In the genomic region with DNA sequence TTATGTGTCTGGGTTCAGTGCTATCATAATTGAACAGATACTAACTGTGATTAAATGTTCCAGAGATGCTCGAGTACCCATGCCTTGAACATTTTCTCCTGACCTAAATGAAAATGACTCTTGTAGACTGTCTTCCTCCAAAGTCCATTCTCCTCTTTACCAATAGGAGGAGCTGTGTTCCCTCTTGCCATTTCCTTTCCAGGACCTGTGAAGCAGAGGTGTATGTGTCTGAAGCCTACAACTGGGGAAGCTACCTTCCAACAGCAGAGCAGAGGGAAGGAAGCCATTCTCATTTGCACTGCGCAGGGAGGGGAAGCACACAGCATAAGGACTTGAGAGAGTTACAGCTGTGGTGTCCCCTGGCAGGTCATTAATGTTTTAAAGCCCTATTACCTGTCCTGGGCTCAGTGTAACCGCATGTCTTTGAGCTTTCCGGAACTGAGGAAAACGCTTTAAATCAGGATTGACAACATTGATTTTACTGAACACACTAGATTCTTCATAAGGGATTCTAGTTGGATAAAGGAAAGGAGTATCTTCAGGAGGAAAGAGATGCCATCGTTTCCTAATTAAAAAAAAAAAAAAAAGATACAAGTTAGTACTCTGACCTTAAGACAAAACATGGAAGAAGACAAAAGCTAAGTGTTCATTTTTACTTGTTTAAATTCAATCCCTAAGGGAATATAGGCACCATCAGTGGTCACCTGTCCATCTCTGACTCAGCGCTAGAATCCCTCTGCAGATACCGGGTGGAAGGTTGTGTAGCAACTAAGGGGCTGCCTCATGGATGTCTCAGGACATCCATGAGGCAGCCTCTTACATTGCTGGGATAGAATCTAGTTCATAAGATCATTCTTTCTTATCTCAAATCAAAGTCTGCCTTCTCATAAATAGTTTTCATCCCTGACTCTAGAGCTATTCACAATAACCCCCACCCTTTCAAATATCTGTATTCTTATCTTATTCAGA, we compare ENCODE assay signal across 8 cellular contexts. TPM values are rescaled to one million over a fixed set of nuclear protein-coding genes. Genes with fewer than 3 reads are reported as not detected.
A peak's percentile ranks its signal among the peaks of the same experiment; 100 is the strongest.
DNase-seq lines count a peak whose midpoint lies in the region; ATAC-seq and TF ChIP-seq lines count a peak whose summit lies in the region.

No MANE protein-coding gene starts in this region.

- ATAC-seq in activated naive CD4-positive, alpha-beta T cell treated with anti-CD3 and anti-CD28 coated beads, Interleukin-2, amount 50 U/mL, for 72 hours: peak; percentile 70 to 79

- H3K9me3 Mint-ChIP-seq in activated naive CD4-positive, alpha-beta T cell treated with anti-CD3 and anti-CD28 coated beads, Interleukin-2, amount 50 U/mL, for 72 hours: no peaks in the 10 kb centered on the region
- no peaks in the 10 kb centered on the region for H3K9me3 Mint-ChIP-seq in MCF 10A (ENCODE audit: unreplicated experiment)

- no peaks in the 10 kb centered on the region for H3K36me3 Mint-ChIP-seq in activated naive CD4-positive, alpha-beta T cell treated with anti-CD3 and anti-CD28 coated beads, Interleukin-2, amount 50 U/mL, for 72 hours
- peaks cover 36% of the 10 kb centered on the region for H3K36me3 Mint-ChIP-seq in MCF 10A (ENCODE audit: insufficient read depth, unreplicated experiment)

- intact Hi-C loops in MCF 10A (cut with micrococcal nuclease): loop anchor here (1.0 to 2.0 kb wide), 3 partner anchors 40 to 273 kb away; a partner anchor contains a TSS

- H3K27me3 Mint-ChIP-seq in MCF 10A (ENCODE audit: insufficient read depth, unreplicated experiment): no peaks in the 10 kb centered on the region

- POLR2A ChIA-PET in MCF 10A (lab: Yijun Ruan, JAX): interaction anchor here (0.6 to 1.5 kb wide), 9 partner anchors 10 to 447 kb away, joined by 3 to 8 read pairs (median 3); a partner anchor contains a TSS

- peak; percentile 64 for TF ChIP-seq CTCF in MCF 10A (IDR thresholded peaks at IDR 0.05; ENCODE audit: unreplicated experiment)

- no TSS peak for BruUV-seq in MCF 10A (replicated peaks; lab: Mats Ljungman, UMichigan)

- no peak overlapping the region for H3K4me3 Mint-ChIP-seq in MCF 10A (ENCODE audit: unreplicated experiment)

- no peaks in the 10 kb centered on the region for H3K4me1 Mint-ChIP-seq in MCF 10A (ENCODE audit: insufficient read depth, unreplicated experiment)

- DNase-seq in activated naive CD4-positive, alpha-beta T cell treated with anti-CD3 and anti-CD28 coated beads, Interleukin-2, amount 50 U/mL, for 72 hours (ENCODE audit: low spot score in 2 of 2): peak in 1 of 2 donors; percentile 23
- DNase-seq in activated naive CD4-positive, alpha-beta T cell treated with anti-CD3 and anti-CD28 coated beads, Interleukin-2, amount 50 U/mL, for 16 hours: no peak
- peak; percentile 62 for DNase-seq in HT1080 (ENCODE audit: low read depth)
- DNase-seq in MCF 10A (ENCODE audit: unreplicated experiment): peak; percentile 74
- DNase-seq in medulla oblongata (ENCODE audit: extremely low spot score): peak; percentile 39
- DNase-seq in retina: no peak
- DNase-seq in kidney glomerular epithelial cell (lab: John Stamatoyannopoulos, UW): no peak
- no peak for DNase-seq in NCI-H187 (lab: John Stamatoyannopoulos, UW)

- no peak overlapping the region for H3K27ac Mint-ChIP-seq in activated naive CD4-positive, alpha-beta T cell treated with anti-CD3 and anti-CD28 coated beads, Interleukin-2, amount 50 U/mL, for 72 hours
- no peak overlapping the region for H3K27ac Mint-ChIP-seq in MCF 10A (ENCODE audit: low read depth, unreplicated experiment)

- CTCF ChIA-PET in MCF 10A (lab: Yijun Ruan, JAX): interaction anchor here (0.5 to 1.4 kb wide), 26 partner anchors 10 to 308 kb away, joined by 3 to 12 read pairs (median 4); a partner anchor contains a TSS

RNA-seq across cellular contexts. Expression of a gene that starts 38.5 kb away (rescaled TPM):
- total RNA-seq in activated naive CD4-positive, alpha-beta T cell treated with anti-CD3 and anti-CD28 coated beads, Interleukin-2, amount 50 U/mL, for 72 hours: 1 to 10 TPM; 5.3 to 6.6 TPM
- total RNA-seq in HT1080 (2014; rRNA removed; shearing (Covaris generic)): 16.4 and 18.1 TPM in 2 replicates
- polyA plus RNA-seq in HT1080 (2015; cell fraction: cytosol; rRNA removed): 11.9 and 13.7 TPM in 2 replicates
- 36.0 and 38.0 TPM in 2 replicates for polyA plus RNA-seq in HT1080 (2015; cell fraction: nucleus; rRNA removed)
- total RNA-seq in MCF 10A (2022): 11.3 and 15.2 TPM in 2 replicates

RNA-seq across cellular contexts. Expression of a gene that starts 39.7 kb away (rescaled TPM):
- 1 to 10 TPM; 1.3 to 1.8 TPM for total RNA-seq in activated naive CD4-positive, alpha-beta T cell treated with anti-CD3 and anti-CD28 coated beads, Interleukin-2, amount 50 U/mL, for 72 hours
- 24.3 and 25.5 TPM in 2 replicates for total RNA-seq in HT1080 (2014; rRNA removed; shearing (Covaris generic))
- polyA plus RNA-seq in HT1080 (2015; cell fraction: cytosol; rRNA removed): 18.1 and 22.7 TPM in 2 replicates
- 16.8 and 19.0 TPM in 2 replicates for polyA plus RNA-seq in HT1080 (2015; cell fraction: nucleus; rRNA removed)
- total RNA-seq in MCF 10A (2022): 10.4 and 11.4 TPM in 2 replicates

Comparison
In these comparisons a context has a peak if more than half of its experiments do, and no peak if none do; other contexts are left out.
1. DNase-seq: peak in HT1080 (single experiment), MCF 10A (single experiment) and medulla oblongata (single experiment); none in activated naive CD4-positive, alpha-beta T cell treated with anti-CD3 and anti-CD28 coated beads, Interleukin-2, amount 50 U/mL, for 16 hours (single experiment), retina (single experiment), kidney glomerular epithelial cell (single experiment) and NCI-H187 (0 of 2).